In the genomic region with DNA sequence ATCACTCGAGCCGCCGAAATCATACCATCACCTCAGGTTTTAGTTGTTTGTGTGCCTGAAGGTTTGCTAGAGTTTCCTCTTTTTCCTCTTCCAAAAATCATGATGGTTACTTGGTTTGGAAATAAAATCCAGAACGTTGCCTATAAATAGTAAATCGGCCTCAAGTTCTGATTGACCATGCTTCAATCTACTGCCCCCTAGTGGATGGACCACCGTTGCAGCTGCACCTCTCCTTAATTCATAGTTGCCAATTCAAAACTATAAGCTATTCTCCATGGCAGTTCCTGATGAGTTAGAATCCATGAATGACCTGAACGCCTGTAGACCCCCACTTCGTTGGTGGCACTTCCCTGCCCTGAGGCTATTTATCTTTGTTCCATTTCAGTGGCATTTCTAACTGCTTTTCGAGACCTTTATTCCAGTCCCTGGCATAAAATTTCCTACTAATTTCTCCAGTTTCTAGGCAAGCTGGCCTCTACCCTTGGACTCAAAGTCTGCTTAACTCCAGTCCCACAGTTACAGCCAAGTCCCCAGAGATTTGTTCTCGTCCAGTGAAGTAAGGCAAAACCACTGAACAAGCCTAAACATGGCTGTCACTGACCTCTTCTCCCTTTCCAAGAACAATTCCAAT, we compare ENCODE assay signal across 1 cellular context.
TF ChIP-seq lines count a peak whose summit lies in the region.

No MANE protein-coding gene starts in this region.

TF ChIP-seq in WTC11, 78 proteins besides CTCF, POLR2A, EP300 and RAD21 (continued from another document):
- TF ChIP-seq, protein P1, sequence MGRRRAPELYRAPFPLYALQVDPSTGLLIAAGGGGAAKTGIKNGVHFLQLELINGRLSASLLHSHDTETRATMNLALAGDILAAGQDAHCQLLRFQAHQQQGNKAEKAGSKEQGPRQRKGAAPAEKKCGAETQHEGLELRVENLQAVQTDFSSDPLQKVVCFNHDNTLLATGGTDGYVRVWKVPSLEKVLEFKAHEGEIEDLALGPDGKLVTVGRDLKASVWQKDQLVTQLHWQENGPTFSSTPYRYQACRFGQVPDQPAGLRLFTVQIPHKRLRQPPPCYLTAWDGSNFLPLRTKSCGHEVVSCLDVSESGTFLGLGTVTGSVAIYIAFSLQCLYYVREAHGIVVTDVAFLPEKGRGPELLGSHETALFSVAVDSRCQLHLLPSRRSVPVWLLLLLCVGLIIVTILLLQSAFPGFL (CRISPR knock-in tag; IDR thresholded peaks at IDR 0.05; ENCODE audit: borderline replicate concordance), result no peak
